Comparison of ENCODE assay signal across 22 cellular contexts in the genomic region with DNA sequence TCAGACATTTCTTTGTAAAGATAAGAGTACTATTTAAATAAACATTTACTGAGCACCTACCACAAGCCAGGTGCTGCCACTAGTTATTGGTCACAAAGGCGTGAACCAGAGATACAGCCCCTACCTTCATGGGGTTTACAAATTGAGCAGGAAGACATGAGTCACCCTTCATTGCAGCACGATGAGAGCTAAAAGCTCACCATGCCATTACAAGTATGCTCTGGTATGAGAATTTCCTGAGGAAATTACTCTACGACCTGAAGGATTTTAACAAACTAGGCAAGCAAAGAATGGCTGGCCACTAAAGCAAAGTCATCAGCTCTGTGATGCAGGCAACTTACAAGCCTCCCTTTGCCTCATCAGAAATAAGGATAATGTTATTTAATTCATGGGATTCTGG.
DNase-seq lines count a peak whose midpoint lies in the region; ATAC-seq and TF ChIP-seq lines count a peak whose summit lies in the region.
"Had no signal": no experiment of that assay in that cellular context is flagged by ENCODE, and none has a peak within 500 bp of the region (broad histone marks: within the 10 kb centered on the region; RNA-seq: fewer than 3 reads in every experiment).

No MANE protein-coding gene starts in this region.

- no peak for ATAC-seq in GM21529 (IDR thresholded peaks at IDR 0.05; ENCODE audit: unreplicated experiment)
- ATAC-seq in HG03159 (IDR thresholded peaks at IDR 0.05; ENCODE audit: unreplicated experiment) = no peak
- ATAC-seq: HCT116; left cardiac atrium; stimulated activated memory B cell treated with anti-CD40 and anti-IgM and Interleukin-4, amounts not matched to agents 10 μg/mL and 1 μg/mL and 100 μg/mL, for 72 hours; T-helper 17 cell had no signal

- CTCF ChIA-PET in RWPE1 (lab: Yijun Ruan, JAX) = no interaction called here

- no peak overlapping the region for H3K4me3 ChIP-seq in epithelial cell of proximal tubule (ENCODE audit: low read depth, low read length)
- H3K4me3 ChIP-seq: esophagus muscularis mucosa, SJCRH30 had no signal

- POLR2A ChIA-PET in RWPE1 (lab: Yijun Ruan, JAX; ENCODE audit: low non-redundant PET) = no interaction called here

- no peak overlapping the region for H3K27ac ChIP-seq in RWPE1
- H3K27ac ChIP-seq: esophagus muscularis mucosa, KMS-11, SJCRH30 had no signal

- DNase-seq in AG20443 (ENCODE audit: low spot score) (peak; percentile 20), RWPE1 (ENCODE audit: low spot score) (peak; percentile 64), epithelial cell of proximal tubule (ENCODE audit: low read depth) (peak; percentile 42), kidney tubule cell (ENCODE audit: low spot score) (peak; percentile 76), DMS79 (lab: John Stamatoyannopoulos, UW) (no peak)
- DNase-seq in activated effector memory CD4-positive, alpha-beta T cell treated with Interleukin-2 at 50 U/mL for 16 hours = no peak
- DNase-seq: activated CD4-positive, alpha-beta memory T cell treated with anti-CD3 and anti-CD28 coated beads for 36 hours; activated naive CD4-positive, alpha-beta T cell treated with anti-CD3 and anti-CD28 coated beads, Interleukin-2, amount 50 U/mL, for 16 hours; activated T-cell treated with anti-CD3 and anti-CD28 coated beads, Interleukin-2, amount 50 U/mL, for 1 hour; CD4-positive, CD25-positive, alpha-beta regulatory T cell; hippocampal formation; left cardiac atrium; NCI-H69; retina; SJCRH30; T-helper 17 cell had no signal

- TF ChIP-seq CTCF in RWPE1 (conservative IDR thresholded peaks at IDR 0.05; ENCODE audit: low read depth) = no peak
- no peak for TF ChIP-seq CTCF in epithelial cell of proximal tubule (conservative IDR thresholded peaks at IDR 0.05; ENCODE audit: low read depth, low read length)

Comparison
In these comparisons a context has a peak if more than half of its experiments do, and no peak if none do; other contexts are left out.
1. DNase-seq: peak in AG20443 (single experiment), RWPE1 (single experiment), epithelial cell of proximal tubule (single experiment) and kidney tubule cell (single experiment); none in activated effector memory CD4-positive, alpha-beta T cell treated with Interleukin-2 at 50 U/mL for 16 hours (single experiment) and DMS79 (single experiment).